Comparison of ENCODE assay signal across 35 cellular contexts in genomic region chr9:72684615-72685014, GRCh38.
"Had no signal": no experiment of that assay in that cellular context is flagged by ENCODE, and none has a peak within 500 bp of the region (broad histone marks: within the 10 kb centered on the region; RNA-seq: fewer than 3 reads in every experiment).

No MANE protein-coding gene starts in this region.

- H3K4me3 ChIP-seq: MG63 had no signal

- H3K36me3 ChIP-seq: MG63 had no signal

- DNase-seq: Karpas-422, Kasumi-1, MG63, MM.1S, MV-4-11, NCI-H1048, NCI-H1092, NCI-H1092 treated with DMSO at 0.1 percent for 48 hours, NCI-H1105, NCI-H1105 treated with DMSO at 0.1 percent for 48 hours, NCI-H1417, NCI-H1417 treated with DMSO at 0.1 percent for 48 hours, NCI-H1436, NCI-H1436 treated with DMSO at 0.1 percent for 48 hours, NCI-H146, NCI-H1694, NCI-H1694 treated with DMSO at 0.1 percent for 48 hours, NCI-H187, NCI-H187 treated with DMSO at 0.1 percent for 48 hours, NCI-H1930, NCI-H2029, NCI-H2029 treated with DMSO at 0.1 percent for 48 hours, NCI-H2081, NCI-H2081 treated with DMSO at 0.1 percent for 48 hours, NCI-H2107, NCI-H2171, NCI-H2171 treated with DMSO at 0.1 percent for 48 hours, NCI-H2227 treated with DMSO at 0.1 percent for 48 hours, NCI-H226, NCI-H345, NCI-H446, NCI-H446 treated with DMSO at 0.1 percent for 48 hours, NCI-H510A, NCI-H510A treated with DMSO at 0.1 percent for 48 hours, NCI-H524 had no signal

- H3K9me3 ChIP-seq: MG63 had no signal

- H3K27me3 ChIP-seq: MG63 had no signal
